ENCODE assay signal across 24 cellular contexts in genomic region chr7:99476107-99476506, GRCh38. TPM values are rescaled to one million over a fixed set of nuclear protein-coding genes. Genes with fewer than 3 reads are reported as not detected.
DNase-seq lines count a peak whose midpoint lies in the region; ATAC-seq, FAIRE-seq and TF ChIP-seq lines count a peak whose summit lies in the region.
"Had no signal": no experiment of that assay in that cellular context is flagged by ENCODE, and none has a peak within 500 bp of the region (broad histone marks: within the 10 kb centered on the region; RNA-seq: fewer than 3 reads in every experiment).

No MANE protein-coding gene starts in this region.

- no peak overlapping the region for H3K27ac Mint-ChIP-seq in astrocyte (ENCODE audit: unreplicated experiment)

- H3K27ac ChIP-seq in astrocyte (ENCODE audit: low read depth, low read length) (no peak overlapping the region), lower lobe of right lung (no peak overlapping the region), tibial artery (no peak overlapping the region)
- H3K27ac ChIP-seq: HL-60, Peyer's patch, SJSA1 had no signal

- H3K4me1 ChIP-seq in astrocyte (ENCODE audit: insufficient read depth, low read length), result peaks cover 10% of the 10 kb centered on the region
- peaks cover 26% of the 10 kb centered on the region for H3K4me1 ChIP-seq in lower lobe of right lung
- peaks cover 0 to 11% (median 10%) of the 10 kb centered on the region in 4 donors for H3K4me1 ChIP-seq in tibial artery
- H3K4me1 ChIP-seq: BE2C, Caco-2 had no signal

- no peak for TF ChIP-seq CTCF in astrocyte (IDR thresholded peaks at IDR 0.05; ENCODE audit: insufficient read depth, low read depth, low read length)
- no peak for TF ChIP-seq CTCF in lower lobe of right lung (IDR thresholded peaks at IDR 0.05)
- TF ChIP-seq CTCF in tibial artery (IDR thresholded peaks at IDR 0.05), result no peak

- H3K36me3 Mint-ChIP-seq in astrocyte (ENCODE audit: low read depth, unreplicated experiment), result peaks cover 10% of the 10 kb centered on the region

- H3K36me3 ChIP-seq in astrocyte (ENCODE audit: insufficient read depth, low read length), result peaks cover 16% of the 10 kb centered on the region
- peaks cover 32% of the 10 kb centered on the region for H3K36me3 ChIP-seq in lower lobe of right lung
- H3K36me3 ChIP-seq in tibial artery, result peaks cover 0 to 27% (median 10%) of the 10 kb centered on the region in 3 donors

- H4K20me1 ChIP-seq in astrocyte (ENCODE audit: insufficient read depth, low read length), result peaks cover 37% of the 10 kb centered on the region

- H3K79me2 ChIP-seq in astrocyte (ENCODE audit: insufficient read depth, low read length), result peaks cover 79% of the 10 kb centered on the region

- H3K27me3 Mint-ChIP-seq in astrocyte (ENCODE audit: low read depth, unreplicated experiment), result no peaks in the 10 kb centered on the region

- no peak for ATAC-seq in lower lobe of right lung
- ATAC-seq: HCT116 had no signal

- no peak overlapping the region for H2AFZ ChIP-seq in astrocyte (ENCODE audit: low read depth, low read length)

- peak; percentile 85 for DNase-seq in COLO829 (ENCODE audit: low spot score)
- no peak for DNase-seq in astrocyte (ENCODE audit: low read depth)
- peak; percentile 6 for DNase-seq in lower lobe of right lung
- peak; percentile 11 for DNase-seq in posterior vena cava (ENCODE audit: low spot score)
- DNase-seq in stimulated activated CD4-positive, alpha-beta T cell treated with anti-CD3 and anti-CD28 coated beads, Interleukin-4, amount 100 ng/mL, for 4 hours, result no peak
- DNase-seq in NCI-H1436 treated with DMSO at 0.1 percent for 48 hours (lab: John Stamatoyannopoulos, UW), result no peak
- no peak for DNase-seq in tibial artery
- DNase-seq: BE2C, Caco-2, DMS 273 treated with DMSO at 0.1 percent for 48 hours, DMS79 treated with DMSO at 0.1 percent for 48 hours, KG1, NCI-H1092 treated with DMSO at 0.1 percent for 48 hours, NCI-H146, NCI-H2029, NCI-H345, NCI-H524, NCI-H82, Peyer's patch had no signal

- H3K9me3 ChIP-seq in astrocyte (ENCODE audit: insufficient read depth, low read depth, low read length) (no peaks in the 10 kb centered on the region), lower lobe of right lung (no peaks in the 10 kb centered on the region), tibial artery (no peaks in the 10 kb centered on the region)
- H3K9me3 ChIP-seq: BE2C, Caco-2, Peyer's patch had no signal

- H3K4me2 ChIP-seq in astrocyte (ENCODE audit: low read length), result no peak overlapping the region

- no peak overlapping the region for H3K9ac ChIP-seq in astrocyte (ENCODE audit: low read length)

- intact Hi-C loops in lower lobe of right lung (cut with DNase I), result no loop called here
- intact Hi-C loops in posterior vena cava (cut with DNase I), result no loop called here
- intact Hi-C loops in tibial artery (cut with DNase I; ENCODE audit: low total_unique reads), result no loop called here

- peak overlapping the region; percentile 60 for H3K4me3 Mint-ChIP-seq in astrocyte (ENCODE audit: unreplicated experiment)

- H3K4me3 ChIP-seq in astrocyte (ENCODE audit: insufficient read depth, low read depth, low read length) (no peak overlapping the region), lower lobe of right lung (no peak overlapping the region), tibial artery (no peak overlapping the region)
- H3K4me3 ChIP-seq: Peyer's patch, SJSA1 had no signal

- peaks cover 19% of the 10 kb centered on the region for H3K4me1 Mint-ChIP-seq in astrocyte (ENCODE audit: low read depth, unreplicated experiment)

- H3K27me3 ChIP-seq in astrocyte (ENCODE audit: insufficient read depth, low read length) (no peaks in the 10 kb centered on the region), lower lobe of right lung (ENCODE audit: low read depth) (no peaks in the 10 kb centered on the region), tibial artery (no peaks in the 10 kb centered on the region)
- H3K27me3 ChIP-seq: BE2C, Peyer's patch, SJSA1 had no signal

- FAIRE-seq in astrocyte (lab: Jason Lieb, UNC), result no peak
- FAIRE-seq: GM12891, H1 had no signal

- no peaks in the 10 kb centered on the region for H3K9me3 Mint-ChIP-seq in astrocyte (ENCODE audit: unreplicated experiment)

RNA-seq across cellular contexts. Expression of gene ZNF789, which starts 3.4 kb away (rescaled TPM):
- total RNA-seq in astrocyte (18.3 and 21.7 TPM in 2 replicates), lower lobe of right lung (11.1 TPM), posterior vena cava (1 to 10 TPM; 8.0 to 9.8 TPM)

RNA-seq across cellular contexts. Expression of gene ATP5MF, which starts 10.1 kb away (rescaled TPM):
- 307 and 329 TPM in 2 replicates for total RNA-seq in astrocyte
- 210 TPM for total RNA-seq in lower lobe of right lung
- 100 to 1,000 TPM; 143 to 200 TPM for total RNA-seq in posterior vena cava

RNA-seq across cellular contexts. Expression of gene ZNF394, which starts 24.0 kb away (rescaled TPM):
- total RNA-seq in astrocyte (20.0 and 25.7 TPM in 2 replicates), lower lobe of right lung (32.9 TPM), posterior vena cava (10 to 100 TPM; 17.5 to 20.0 TPM)

RNA-seq across cellular contexts. Expression of gene ZKSCAN5, which starts 28.4 kb away (rescaled TPM):
- total RNA-seq in astrocyte, result 15.3 and 16.4 TPM in 2 replicates
- total RNA-seq in lower lobe of right lung, result 6.2 TPM
- total RNA-seq in posterior vena cava, result 1 to 10 TPM; 5.9 to 7.0 TPM

RNA-seq across cellular contexts. Expression of gene CPSF4, which starts 37.4 kb away (rescaled TPM):
- total RNA-seq in astrocyte (42.8 and 46.8 TPM in 2 replicates), lower lobe of right lung (26.8 TPM), posterior vena cava (10 to 100 TPM; 22.9 to 25.7 TPM)

Comparison
In these comparisons a context has a peak if more than half of its experiments do, and no peak if none do; other contexts are left out.
1. DNase-seq: peak in COLO829 (single experiment), lower lobe of right lung (single experiment) and posterior vena cava (single experiment); none in astrocyte (single experiment), stimulated activated CD4-positive, alpha-beta T cell treated with anti-CD3 and anti-CD28 coated beads, Interleukin-4, amount 100 ng/mL, for 4 hours (0 of 2), NCI-H1436 treated with DMSO at 0.1 percent for 48 hours (single experiment) and tibial artery (0 of 2).